ENCODE assay signal across 15 cellular contexts in the genomic region with DNA sequence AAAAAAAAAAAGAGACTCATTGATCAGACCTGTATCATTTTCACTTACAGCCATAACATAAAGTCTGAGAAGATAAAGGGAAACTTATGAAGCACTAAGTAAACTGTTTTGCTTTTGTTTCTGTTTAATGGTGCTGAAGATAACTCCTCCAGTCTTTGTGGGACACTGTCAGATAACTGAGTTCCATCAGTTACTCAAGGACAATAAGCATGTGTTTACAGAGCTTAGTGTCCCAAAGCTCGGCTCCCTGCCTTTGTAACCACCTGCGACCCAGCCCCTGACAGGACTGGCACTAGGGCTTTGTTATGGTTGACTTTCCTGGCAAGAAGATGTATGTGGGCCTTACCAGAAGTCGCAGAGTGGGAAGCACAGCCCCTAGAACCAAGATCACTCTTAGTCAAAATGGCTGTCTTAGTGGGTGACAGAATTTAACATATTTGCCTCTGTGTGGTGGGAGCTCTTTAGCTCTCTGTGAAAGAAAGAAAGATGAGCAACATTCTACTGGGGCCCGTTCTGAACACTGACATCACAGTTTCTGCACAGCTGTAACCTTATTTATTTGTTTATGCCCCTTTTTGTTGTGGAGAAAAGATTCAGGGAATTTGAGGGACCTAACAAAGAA.
"Had no signal": no experiment of that assay in that cellular context is flagged by ENCODE, and none has a peak within 500 bp of the region (broad histone marks: within the 10 kb centered on the region; RNA-seq: fewer than 3 reads in every experiment).

No MANE protein-coding gene starts in this region.

- H3K27ac ChIP-seq: foreskin keratinocyte, lower lobe of right lung, ovary, upper lobe of right lung had no signal

- H3K4me1 ChIP-seq: lower lobe of right lung, upper lobe of right lung had no signal

- H3K4me3 ChIP-seq: body of pancreas, heart right ventricle, lower lobe of right lung, ovary, upper lobe of right lung had no signal

- ATAC-seq: foreskin keratinocyte; heart right ventricle; lower lobe of right lung; stimulated activated memory B cell treated with anti-CD40 and anti-IgM and Interleukin-4, amounts not matched to agents 10 μg/mL and 1 μg/mL and 100 μg/mL, for 72 hours had no signal

- H3K27ac Mint-ChIP-seq: activated naive CD4-positive, alpha-beta T cell treated with anti-CD3 and anti-CD28 coated beads for 36 hours; activated T-helper 2 cell treated with anti-CD3 and anti-CD28 coated beads, Interferon-gamma antibody, Interleukin-2, Interleukin-4, amounts not matched to agents 10 μg/mL and 5 μg/mL and 100 μg/mL, durations not matched to agents 14 hours and 24 hours and 36 hours; stimulated activated memory B cell treated with anti-CD40 and anti-IgM and Interleukin-4, amounts not matched to agents 10 μg/mL and 1 μg/mL and 100 μg/mL, for 72 hours had no signal

- H3K4me3 Mint-ChIP-seq: activated naive CD4-positive, alpha-beta T cell treated with anti-CD3 and anti-CD28 coated beads for 36 hours; central memory CD8-positive, alpha-beta T cell; stimulated activated memory B cell treated with anti-CD40 and anti-IgM and Interleukin-4, amounts not matched to agents 10 μg/mL and 1 μg/mL and 100 μg/mL, for 72 hours had no signal

- DNase-seq: activated naive CD4-positive, alpha-beta T cell treated with anti-CD3 and anti-CD28 coated beads for 36 hours; cortex of kidney; effector CD8-positive, alpha-beta T cell; foreskin keratinocyte; heart right ventricle; left colon; lower lobe of right lung; ovary; stimulated activated CD4-positive, alpha-beta T cell treated with anti-CD3 and anti-CD28 coated beads, Interleukin-12 subunit alpha, Interleukin-12 subunit beta, amount 100 ng/mL, for 4 hours; stimulated activated CD4-positive, alpha-beta T cell treated with anti-CD3 and anti-CD28 coated beads, Interleukin-2, amount 100 ng/mL, for 24 hours; upper lobe of right lung had no signal

- H3K4me1 Mint-ChIP-seq: stimulated activated memory B cell treated with anti-CD40 and anti-IgM and Interleukin-4, amounts not matched to agents 10 μg/mL and 1 μg/mL and 100 μg/mL, for 72 hours had no signal

- H3K9me3 ChIP-seq: body of pancreas, heart right ventricle, lower lobe of right lung, ovary, upper lobe of right lung had no signal

- H3K27me3 Mint-ChIP-seq: central memory CD8-positive, alpha-beta T cell had no signal

- H3K27me3 ChIP-seq: body of pancreas, foreskin keratinocyte, heart right ventricle, ovary, upper lobe of right lung had no signal

- H3K36me3 Mint-ChIP-seq: stimulated activated memory B cell treated with anti-CD40 and anti-IgM and Interleukin-4, amounts not matched to agents 10 μg/mL and 1 μg/mL and 100 μg/mL, for 72 hours had no signal

- H3K36me3 ChIP-seq: ovary had no signal

- H3K9me3 Mint-ChIP-seq: activated naive CD4-positive, alpha-beta T cell treated with anti-CD3 and anti-CD28 coated beads for 36 hours; activated T-helper 2 cell treated with anti-CD3 and anti-CD28 coated beads, Interferon-gamma antibody, Interleukin-2, Interleukin-4, amounts not matched to agents 10 μg/mL and 5 μg/mL and 100 μg/mL, durations not matched to agents 14 hours and 24 hours and 36 hours; central memory CD8-positive, alpha-beta T cell; stimulated activated memory B cell treated with anti-CD40 and anti-IgM and Interleukin-4, amounts not matched to agents 10 μg/mL and 1 μg/mL and 100 μg/mL, for 72 hours had no signal
